21 cellular contexts compared by ENCODE assay signal in the genomic region with DNA sequence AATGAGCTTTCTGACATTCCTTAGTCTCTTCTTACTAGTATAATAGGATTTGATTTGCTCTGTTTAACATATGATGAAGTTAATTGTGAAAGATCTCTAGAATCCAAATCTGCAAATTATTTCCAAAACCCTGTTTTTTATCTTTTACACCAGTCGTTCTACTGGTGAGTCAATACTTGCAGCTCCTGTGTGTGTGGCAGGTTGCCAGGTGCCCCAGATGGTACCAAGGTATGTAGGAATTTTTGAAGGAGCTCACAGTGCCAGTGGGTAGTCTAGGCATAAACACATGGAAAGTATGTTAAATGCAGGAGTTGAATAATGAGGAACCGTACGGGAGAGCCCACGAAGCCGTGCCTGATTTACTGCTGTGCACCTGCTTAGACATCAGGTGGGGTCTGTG.
DNase-seq lines count a peak whose midpoint lies in the region; ATAC-seq, FAIRE-seq and TF ChIP-seq lines count a peak whose summit lies in the region.
"Had no signal": no experiment of that assay in that cellular context is flagged by ENCODE, and none has a peak within 500 bp of the region (broad histone marks: within the 10 kb centered on the region; RNA-seq: fewer than 3 reads in every experiment).

No MANE protein-coding gene starts in this region.

- DNase-seq in G401 (ENCODE audit: low spot score) (peak; percentile 84), NCI-H1694 treated with DMSO at 0.1 percent for 48 hours (lab: John Stamatoyannopoulos, UW) (peak; percentile 34), SK-N-SH (no peak), pancreas (peak in 5 of 6 donors; percentile 14 to 80 (median 62)), Peyer's patch (no peak), amniotic stem cell (lab: John Stamatoyannopoulos, UW) (no peak), GM12891 (ENCODE audit: insufficient read length, low spot score) (no peak)
- DNase-seq: activated CD4-positive, alpha-beta T cell treated with anti-CD3 and anti-CD28 coated beads, Interleukin-2, amount 50 U/mL, for 4 hours; activated naive CD4-positive, alpha-beta T cell treated with anti-CD3 and anti-CD28 coated beads, Interleukin-2, amount 10 ng/mL, durations not matched to agents 7 days and 5 days; CD4-positive, alpha-beta T cell; esophagus squamous epithelium; foreskin melanocyte; left lung; NCI-H1417; NCI-H526; stimulated activated CD4-positive, alpha-beta T cell treated with anti-CD3 and anti-CD28 coated beads, Interleukin-15, amount 100 ng/mL, for 24 hours; stimulated activated naive CD4-positive, alpha-beta T cell; T-helper 1 cell had no signal

- no peaks in the 10 kb centered on the region for H3K79me2 ChIP-seq in SK-N-SH (ENCODE audit: insufficient read depth)

- TF ChIP-seq EP300 in SK-N-SH (IDR thresholded peaks at IDR 0.05; ENCODE audit: borderline replicate concordance in 1 of 2, low read depth in 1 of 2, low read length in 1 of 2) = no peak

- no peak overlapping the region for H3K9ac ChIP-seq in SK-N-SH

- in situ Hi-C loops in G401 (cut with HindIII; ENCODE audit: low sequenced_read_pairs) = no loop called here

- no peak overlapping the region for H3K4me2 ChIP-seq in SK-N-SH

- TF ChIP-seq POLR2A in Peyer's patch (IDR thresholded peaks at IDR 0.05) (no peak), GM12891 (IDR thresholded peaks at IDR 0.05; ENCODE audit: low read depth, low read length) (no peak)

- no peaks in the 10 kb centered on the region for H3F3A ChIP-seq in SK-N-SH (replicated peaks; ENCODE audit: insufficient read depth)

- H3K4me3 ChIP-seq in SK-N-SH (ENCODE audit: low read depth in 2 of 2, low read length in 1 of 2) = no peak overlapping the region
- H3K4me3 ChIP-seq in pancreas = no peak overlapping the region
- no peak overlapping the region for H3K4me3 ChIP-seq in Peyer's patch
- H3K4me3 ChIP-seq: esophagus squamous epithelium, left lung, prostate gland, SJSA1 had no signal

- no peak for TF ChIP-seq CTCF in SK-N-SH (IDR thresholded peaks at IDR 0.05)
- TF ChIP-seq CTCF in pancreas (IDR thresholded peaks at IDR 0.05) = no peak
- no peak for TF ChIP-seq CTCF in Peyer's patch (IDR thresholded peaks at IDR 0.05)

- H3K4me1 ChIP-seq in SK-N-SH (ENCODE audit: control insufficient read depth in 1 of 2, insufficient read depth in 2 of 2, low read depth in 1 of 2, low read length in 1 of 2) (peaks cover 9 to 14% of the 10 kb centered on the region in 2 experiments; a peak in 3 of 4 replicates), pancreas (peaks cover 0 to 5% (median 2%) of the 10 kb centered on the region in 3 donors), Peyer's patch (no peaks in the 10 kb centered on the region)
- H3K4me1 ChIP-seq: left lung, prostate gland, SJSA1 had no signal

- no peak for TF ChIP-seq RAD21 in SK-N-SH (IDR thresholded peaks at IDR 0.05; ENCODE audit: low read length)

- POLR2A ChIA-PET in SK-N-SH (lab: Yijun Ruan, JAX) = no interaction called here

- H3K36me3 ChIP-seq in SK-N-SH (replicated peaks in 1 of 2; ENCODE audit: control insufficient read depth in 1 of 2, insufficient read depth in 2 of 2, low read length in 1 of 2) = no peaks in the 10 kb centered on the region
- H3K36me3 ChIP-seq in pancreas = no peaks in the 10 kb centered on the region
- H3K36me3 ChIP-seq in Peyer's patch = no peaks in the 10 kb centered on the region
- H3K36me3 ChIP-seq: esophagus squamous epithelium, left lung, prostate gland, SJSA1 had no signal

- intact Hi-C loops in pancreas (cut with DNase I) = no loop called here

- H2AFZ ChIP-seq in SK-N-SH (ENCODE audit: low read depth) = no peak overlapping the region

- H3K9me2 ChIP-seq in SK-N-SH = no peaks in the 10 kb centered on the region

- 63% methylated on average over 5 of the region's 5 CpGs for WGBS in SK-N-SH (ENCODE audit: low lambda C conversion rate)
- WGBS in pancreas, 2 donors = 78 to 79% methylated on average over 5 of the region's 5 CpGs

- H4K20me1 ChIP-seq in SK-N-SH (ENCODE audit: insufficient read depth) = no peaks in the 10 kb centered on the region

- no peaks in the 10 kb centered on the region for H3K9me3 ChIP-seq in SK-N-SH
- no peaks in the 10 kb centered on the region for H3K9me3 ChIP-seq in pancreas
- no peaks in the 10 kb centered on the region for H3K9me3 ChIP-seq in Peyer's patch
- H3K9me3 ChIP-seq: esophagus squamous epithelium, left lung, prostate gland, SJSA1 had no signal

- CTCF ChIA-PET in SK-N-SH (lab: Yijun Ruan, JAX) = interaction anchor here (0.9 to 2.0 kb wide), 3 partner anchors 12 to 31 kb away, joined by 3 to 9 read pairs (median 4); no protein-coding TSS in a partner anchor

- H3K27ac ChIP-seq in SK-N-SH (ENCODE audit: low read depth in 2 of 2, low read length in 1 of 2) (no peak overlapping the region; a peak in 1 of 4 replicates), pancreas (no peak overlapping the region), Peyer's patch (no peak overlapping the region)
- H3K27ac ChIP-seq: esophagus squamous epithelium, left lung, prostate gland, SJSA1 had no signal

- FAIRE-seq in pancreas (lab: Jason Lieb, UNC) = no peak
- FAIRE-seq in GM12891 (lab: Jason Lieb, UNC) = no peak
- FAIRE-seq: D721Med had no signal

- H3K27me3 ChIP-seq in SK-N-SH (ENCODE audit: insufficient read depth) (no peaks in the 10 kb centered on the region), pancreas (no peaks in the 10 kb centered on the region), Peyer's patch (no peaks in the 10 kb centered on the region)
- H3K27me3 ChIP-seq: esophagus squamous epithelium, left lung, SJSA1 had no signal

- no peak for ATAC-seq in pancreas
- ATAC-seq: left lung had no signal

TF ChIP-seq in SK-N-SH, 30 proteins besides CTCF, POLR2A, EP300 and RAD21 (continues in another document):
- no peak for TF ChIP-seq POLR2AphosphoS5 (IDR thresholded peaks at IDR 0.05; ENCODE audit: low read depth, low read length)
- no peak for TF ChIP-seq GABPA (IDR thresholded peaks at IDR 0.05; ENCODE audit: low read depth)
- TF ChIP-seq SMC3 (IDR thresholded peaks at IDR 0.05; ENCODE audit: low read depth, low read length) = no peak
- no peak for TF ChIP-seq MEF2A (IDR thresholded peaks at IDR 0.05; ENCODE audit: borderline replicate concordance, low read depth)
- TF ChIP-seq, protein P1, sequence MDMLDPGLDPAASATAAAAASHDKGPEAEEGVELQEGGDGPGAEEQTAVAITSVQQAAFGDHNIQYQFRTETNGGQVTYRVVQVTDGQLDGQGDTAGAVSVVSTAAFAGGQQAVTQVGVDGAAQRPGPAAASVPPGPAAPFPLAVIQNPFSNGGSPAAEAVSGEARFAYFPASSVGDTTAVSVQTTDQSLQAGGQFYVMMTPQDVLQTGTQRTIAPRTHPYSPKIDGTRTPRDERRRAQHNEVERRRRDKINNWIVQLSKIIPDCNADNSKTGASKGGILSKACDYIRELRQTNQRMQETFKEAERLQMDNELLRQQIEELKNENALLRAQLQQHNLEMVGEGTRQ (IDR thresholded peaks at IDR 0.05; ENCODE audit: borderline replicate concordance, low read depth, low read length) = no peak
- no peak for TF ChIP-seq NRF1 (IDR thresholded peaks at IDR 0.05; ENCODE audit: low read depth, low read length)
- TF ChIP-seq CHD2 (IDR thresholded peaks at IDR 0.05; ENCODE audit: low read length, partially characterized antibody) = no peak
- peak; percentile 79 for TF ChIP-seq TCF12 (IDR thresholded peaks at IDR 0.05)
- TF ChIP-seq JUND (IDR thresholded peaks at IDR 0.05) = peak; percentile 25; the same call in 1 of the 2 replicates
- TF ChIP-seq SIN3A (IDR thresholded peaks at IDR 0.05; ENCODE audit: borderline replicate concordance, low read depth, low read length) = no peak
- TF ChIP-seq FOXM1 (IDR thresholded peaks at IDR 0.05; ENCODE audit: low read depth) = no peak
- TF ChIP-seq RXRA (IDR thresholded peaks at IDR 0.05; ENCODE audit: borderline replicate concordance, low read depth) = no peak

TF ChIP-seq in GM12891, 5 proteins besides CTCF, POLR2A, EP300 and RAD21:
- TF ChIP-seq PAX5 (IDR thresholded peaks at IDR 0.05; ENCODE audit: insufficient read depth, low read length, severe bottlenecking) (no peak), POLR2AphosphoS5 (IDR thresholded peaks at IDR 0.05; ENCODE audit: low read depth, low read length) (no peak), TAF1 (IDR thresholded peaks at IDR 0.05; ENCODE audit: low read depth, low read length) (no peak), SPI1 (IDR thresholded peaks at IDR 0.05; ENCODE audit: low read depth, low read length) (no peak), POU2F2 (IDR thresholded peaks at IDR 0.05; ENCODE audit: low read depth, low read length) (no peak)
TF ChIP-seq in GM12891: peak in this region for 0.

Comparison
In these comparisons a context has a peak if more than half of its experiments do, and no peak if none do; other contexts are left out.
1. DNase-seq: peak in G401 (single experiment), NCI-H1694 treated with DMSO at 0.1 percent for 48 hours (single experiment) and pancreas (5 of 6); none in SK-N-SH (single experiment), Peyer's patch (0 of 3), amniotic stem cell (single experiment) and GM12891 (single experiment).